Comparison of ENCODE assay signal across 8 cellular contexts in genomic region chr4:26320159-26320452, GRCh38. TPM values are rescaled to one million over a fixed set of nuclear protein-coding genes. Genes with fewer than 3 reads are reported as not detected.
DNase-seq lines count a peak whose midpoint lies in the region; ATAC-seq, FAIRE-seq and TF ChIP-seq lines count a peak whose summit lies in the region.

No MANE protein-coding gene starts in this region.

- intact Hi-C loops in lower leg skin (cut with DNase I; ENCODE audit: low total_unique reads): no loop called here

- WGBS in lower leg skin, 2 donors: 0% methylated on average over 11 of the region's 11 CpGs

- peak; percentile 22 for ATAC-seq in GM18498 (IDR thresholded peaks at IDR 0.05; ENCODE audit: unreplicated experiment)
- peak; percentile 19 for ATAC-seq in GM21717 (IDR thresholded peaks at IDR 0.05; ENCODE audit: unreplicated experiment)

- H3K4me3 ChIP-seq in NB4 (ENCODE audit: low read depth, low read length): peak overlapping the region; percentile 78
- peak overlapping the region; percentile 85 for H3K4me3 ChIP-seq in bronchial epithelial cell (ENCODE audit: low read depth, low read length)
- H3K4me3 ChIP-seq in lower leg skin (ENCODE audit: low read depth, poor library complexity, severe bottlenecking): peak overlapping the region; percentile 52

- no peak for TF ChIP-seq POLR2A in NB4 (IDR thresholded peaks at IDR 0.05; ENCODE audit: extremely low read depth, insufficient read length)
- no peak for TF ChIP-seq POLR2A in lower leg skin (IDR thresholded peaks at IDR 0.05)

- no peak for FAIRE-seq in bronchial epithelial cell (lab: Jason Lieb, UNC)

- no peaks in the 10 kb centered on the region for H3K36me3 ChIP-seq in bronchial epithelial cell (ENCODE audit: control insufficient read depth, insufficient read depth, low read length)

- H3K36me3 Mint-ChIP-seq in type B pancreatic cell: no peaks in the 10 kb centered on the region

- H3K9me3 Mint-ChIP-seq in type B pancreatic cell: peaks cover 4% of the 10 kb centered on the region

- no peak for TF ChIP-seq CTCF in NB4 (IDR thresholded peaks at IDR 0.05; ENCODE audit: low read depth, low read length)
- no peak for TF ChIP-seq CTCF in bronchial epithelial cell (IDR thresholded peaks at IDR 0.05; ENCODE audit: insufficient read depth, low read length, severe bottlenecking)
- no peak for TF ChIP-seq CTCF in lower leg skin (IDR thresholded peaks at IDR 0.05)
- no peak for TF ChIP-seq CTCF in type B pancreatic cell (conservative IDR thresholded peaks at IDR 0.05)

- peak overlapping the region; percentile 99 for H3K27ac Mint-ChIP-seq in type B pancreatic cell

- H3K4me3 Mint-ChIP-seq in type B pancreatic cell: peak overlapping the region; percentile 100

- no peaks in the 10 kb centered on the region for H3K27me3 ChIP-seq in bronchial epithelial cell (ENCODE audit: control insufficient read depth, insufficient read depth, low read length)

- DNase-seq in NB4 (ENCODE audit: low read depth): no peak
- DNase-seq in bronchial epithelial cell (ENCODE audit: low read depth): peak; percentile 41
- DNase-seq in lower leg skin (ENCODE audit: low spot score in 2 of 2): no peak
- DNase-seq in type B pancreatic cell (ENCODE audit: extremely low spot score, unreplicated experiment): no peak
- no peak for DNase-seq in cerebellar cortex (ENCODE audit: low spot score)
- no peak for DNase-seq in DMS79 treated with DMSO at 0.1 percent for 48 hours (lab: John Stamatoyannopoulos, UW)

- peaks cover 19% of the 10 kb centered on the region for H3K4me1 Mint-ChIP-seq in type B pancreatic cell (ENCODE audit: unreplicated experiment)

- peaks cover 8% of the 10 kb centered on the region for H3K27me3 Mint-ChIP-seq in type B pancreatic cell

RNA-seq across cellular contexts. Expression of gene RBPJ, which starts 0.7 kb away (rescaled TPM):
- total RNA-seq in bronchial epithelial cell (26.6 and 34.5 TPM in 2 replicates), lower leg skin (10 to 100 TPM; 41.1 to 48.3 (median 45.5) TPM), type B pancreatic cell (ENCODE audit: low replicate concordance) (61.5 and 95.4 TPM in 2 replicates)
